ENCODE assay signal across 9 cellular contexts in genomic region chr20:61886721-61887658, GRCh38.
DNase-seq lines count a peak whose midpoint lies in the region; ATAC-seq and TF ChIP-seq lines count a peak whose summit lies in the region.
"Had no signal": no experiment of that assay in that cellular context is flagged by ENCODE, and none has a peak within 500 bp of the region (broad histone marks: within the 10 kb centered on the region; RNA-seq: fewer than 3 reads in every experiment).

No MANE protein-coding gene starts in this region.

- no peak overlapping the region for H3K4me2 ChIP-seq in neural progenitor cell

- H3K27ac Mint-ChIP-seq in neural progenitor cell: peak overlapping the region; percentile 90

- peaks cover 10% of the 10 kb centered on the region for H3K9me3 Mint-ChIP-seq in neural progenitor cell

- H3K4me1 ChIP-seq in neural progenitor cell: no peaks in the 10 kb centered on the region

- H3K79me2 ChIP-seq in neural progenitor cell (ENCODE audit: low read depth): no peaks in the 10 kb centered on the region

- no peaks in the 10 kb centered on the region for H4K20me1 ChIP-seq in neural progenitor cell (ENCODE audit: low read depth)

- H3F3A ChIP-seq in neural progenitor cell (ENCODE audit: low read depth): no peaks in the 10 kb centered on the region

- H3K4me3 Mint-ChIP-seq in neural progenitor cell: peak overlapping the region; percentile 28
- H3K4me3 Mint-ChIP-seq: central memory CD8-positive, alpha-beta T cell had no signal

- peak; percentile 33 to 47 for DNase-seq in NCI-H524 (lab: John Stamatoyannopoulos, UW)
- no peak for DNase-seq in NCI-H524 treated with DMSO at 0.1 percent for 48 hours (lab: John Stamatoyannopoulos, UW)
- DNase-seq in neural progenitor cell (ENCODE audit: low spot score): peak; percentile 66
- DNase-seq in ureter (ENCODE audit: low spot score): no peak
- DNase-seq in omental fat pad (ENCODE audit: low spot score): no peak

- peaks cover 7% of the 10 kb centered on the region for H3K4me1 Mint-ChIP-seq in neural progenitor cell
- H3K4me1 Mint-ChIP-seq: central memory CD8-positive, alpha-beta T cell had no signal

- no peaks in the 10 kb centered on the region for H3K27me3 ChIP-seq in neural progenitor cell

- peaks cover 9% of the 10 kb centered on the region for H3K27me3 Mint-ChIP-seq in neural progenitor cell (ENCODE audit: insufficient read depth, low read depth)
- H3K27me3 Mint-ChIP-seq: central memory CD8-positive, alpha-beta T cell had no signal

- H3K27ac ChIP-seq in KOPT-K1 (ENCODE audit: low read depth, low read length, poor library complexity, severe bottlenecking) (peak overlapping the region; percentile 48), VCaP (no peak overlapping the region), neural progenitor cell (no peak overlapping the region)

- ATAC-seq in esophagus mucosa: peak; percentile 36
- ATAC-seq in omental fat pad (ENCODE audit: low FRiP score): no peak

- H3K36me3 Mint-ChIP-seq in neural progenitor cell: no peaks in the 10 kb centered on the region

- H3K9ac ChIP-seq in neural progenitor cell: no peak overlapping the region

- peak; percentile 95 for TF ChIP-seq CTCF in VCaP (conservative IDR thresholded peaks at IDR 0.05)
- TF ChIP-seq CTCF in neural progenitor cell (IDR thresholded peaks at IDR 0.05): peak; percentile 85
- TF ChIP-seq CTCF in omental fat pad (IDR thresholded peaks at IDR 0.05): no peak

- H2AFZ ChIP-seq in neural progenitor cell (replicated peaks): no peak overlapping the region

- H3K4me3 ChIP-seq in neural progenitor cell: no peak overlapping the region

- H3K9me3 ChIP-seq in KOPT-K1 (ENCODE audit: insufficient read depth, low read length, poor library complexity, severe bottlenecking): no peaks in the 10 kb centered on the region
- no peaks in the 10 kb centered on the region for H3K9me3 ChIP-seq in neural progenitor cell (ENCODE audit: low read depth)

- H3K36me3 ChIP-seq in KOPT-K1 (ENCODE audit: insufficient read depth, low read length) (no peaks in the 10 kb centered on the region), neural progenitor cell (no peaks in the 10 kb centered on the region)

Comparison
In these comparisons a context has a peak if more than half of its experiments do, and no peak if none do; other contexts are left out.
1. DNase-seq: peak in NCI-H524 (2 of 2) and neural progenitor cell (single experiment); none in NCI-H524 treated with DMSO at 0.1 percent for 48 hours (single experiment), ureter (single experiment) and omental fat pad (single experiment).
2. CTCF ChIP-seq: peak in VCaP (single experiment) and neural progenitor cell (single experiment); none in omental fat pad (0 of 3).